18 cellular contexts compared by ENCODE assay signal in genomic region chr7:8668627-8669500, GRCh38.
"Had no signal": no experiment of that assay in that cellular context is flagged by ENCODE, and none has a peak within 500 bp of the region (broad histone marks: within the 10 kb centered on the region; RNA-seq: fewer than 3 reads in every experiment).

No MANE protein-coding gene starts in this region.

- H3K4me1 Mint-ChIP-seq: natural killer cell; neural crest cell; stimulated activated naive B cell treated with anti-CD40 and anti-IgM and Interleukin-4, amounts not matched to agents 10 μg/mL and 1 μg/mL and 100 μg/mL, for 72 hours had no signal

- H3K27me3 Mint-ChIP-seq: progenitor cell of endocrine pancreas; stimulated activated naive B cell treated with anti-CD40 and anti-IgM and Interleukin-4, amounts not matched to agents 10 μg/mL and 1 μg/mL and 100 μg/mL, for 72 hours had no signal

- ATAC-seq: foreskin keratinocyte; mucosa of descending colon; stimulated activated naive B cell treated with anti-CD40 and anti-IgM and Interleukin-4, amounts not matched to agents 10 μg/mL and 1 μg/mL and 100 μg/mL, for 72 hours had no signal

- H3K36me3 ChIP-seq: colonic mucosa, pancreas, tibial artery had no signal

- H3K27me3 ChIP-seq: colonic mucosa, foreskin keratinocyte, hepatocyte, pancreas, tibial artery had no signal

- DNase-seq: cerebellar nuclear complex; colonic mucosa; dermis blood vessel endothelial cell; erythroblast; foreskin keratinocyte; head of caudate nucleus; mucosa of descending colon; natural killer cell; nucleus accumbens; stimulated activated CD4-positive, alpha-beta T cell treated with anti-CD3 and anti-CD28 coated beads, Interleukin-4, amount 100 ng/mL, for 1 hour; stimulated activated CD8-positive, alpha-beta memory T cell treated with anti-CD3 and anti-CD28 coated beads, Interleukin-4, amount 100 ng/mL, for 48 hours; stimulated activated naive B cell treated with anti-CD40 and anti-IgM and Interleukin-4, amounts not matched to agents 10 μg/mL and 1 μg/mL and 100 μg/mL, for 72 hours; tibial artery had no signal

- H3K4me1 ChIP-seq: colonic mucosa, foreskin keratinocyte, pancreas, tibial artery had no signal

- H3K4me3 ChIP-seq: colonic mucosa, hepatocyte, mucosa of descending colon, pancreas, tibial artery had no signal

- H3K27ac Mint-ChIP-seq: natural killer cell; progenitor cell of endocrine pancreas; stimulated activated naive B cell treated with anti-CD40 and anti-IgM and Interleukin-4, amounts not matched to agents 10 μg/mL and 1 μg/mL and 100 μg/mL, for 72 hours had no signal

- H3K4me3 Mint-ChIP-seq: natural killer cell; neural crest cell; stimulated activated naive B cell treated with anti-CD40 and anti-IgM and Interleukin-4, amounts not matched to agents 10 μg/mL and 1 μg/mL and 100 μg/mL, for 72 hours had no signal

- H3K9me3 ChIP-seq: colonic mucosa, pancreas, tibial artery had no signal

- FAIRE-seq: endothelial cell of umbilical vein, pancreas had no signal

- H3K27ac ChIP-seq: colonic mucosa, foreskin keratinocyte, hepatocyte, pancreas, tibial artery had no signal

- H3K36me3 Mint-ChIP-seq: stimulated activated naive B cell treated with anti-CD40 and anti-IgM and Interleukin-4, amounts not matched to agents 10 μg/mL and 1 μg/mL and 100 μg/mL, for 72 hours had no signal
